ENCODE assay signal across 18 cellular contexts in genomic region chr1:41523071-41523470, GRCh38. TPM values are rescaled to one million over a fixed set of nuclear protein-coding genes. Genes with fewer than 3 reads are reported as not detected.
DNase-seq lines count a peak whose midpoint lies in the region; ATAC-seq and TF ChIP-seq lines count a peak whose summit lies in the region.
"Had no signal": no experiment of that assay in that cellular context is flagged by ENCODE, and none has a peak within 500 bp of the region (broad histone marks: within the 10 kb centered on the region; RNA-seq: fewer than 3 reads in every experiment).

No MANE protein-coding gene starts in this region.

- no peak for ATAC-seq in stimulated activated naive CD8-positive, alpha-beta T cell treated with anti-CD3 and anti-CD28 coated beads, Interleukin-15, Interleukin-2, amounts not matched to agents 100 U/mL and 50 U/mL, for 24 hours
- no peak for ATAC-seq in HG03342 (IDR thresholded peaks at IDR 0.05; ENCODE audit: unreplicated experiment)

- no peak overlapping the region for H3K18ac ChIP-seq in trophoblast cell (ENCODE audit: low read length)

- H3K9me3 ChIP-seq in trophoblast cell (ENCODE audit: insufficient read depth, low read depth, low read length) (peaks cover 19% of the 10 kb centered on the region), stomach (no peaks in the 10 kb centered on the region)
- H3K9me3 ChIP-seq: A549, Caco-2, HAP-1 had no signal

- TF ChIP-seq CTCF in stomach (IDR thresholded peaks at IDR 0.05) = no peak

- H4K91ac ChIP-seq in trophoblast cell (ENCODE audit: low read depth, low read length) = peak overlapping the region; percentile 99

- intact Hi-C loops in activated CD4-positive, alpha-beta T cell treated with anti-CD3 and anti-CD28 coated beads, Interleukin-2, amount 10 ng/mL, durations not matched to agents 24 days and 14 days (cut with micrococcal nuclease) = no loop called here
- intact Hi-C loops in stomach (cut with DNase I; ENCODE audit: low total_unique reads) = no loop called here

- H3K4me1 ChIP-seq in trophoblast cell (ENCODE audit: control insufficient read depth in 1 of 2, insufficient read depth in 2 of 2, low read length in 2 of 2) = peaks cover 21% of the 10 kb centered on the region in 2 experiments
- no peaks in the 10 kb centered on the region for H3K4me1 ChIP-seq in stomach
- H3K4me1 ChIP-seq: A549, Caco-2, HAP-1 had no signal

- H3K4me3 ChIP-seq in trophoblast cell (ENCODE audit: low read depth, low read length) = no peak overlapping the region
- H3K4me3 ChIP-seq in stomach = no peak overlapping the region
- H3K4me3 ChIP-seq: A549, GM23248, HAP-1 had no signal

- peak overlapping the region; percentile 15 for H2BK5ac ChIP-seq in trophoblast cell (ENCODE audit: low read depth, low read length, poor library complexity)

- no peak overlapping the region for H3K4me2 ChIP-seq in trophoblast cell (ENCODE audit: low read length)
- H3K4me2 ChIP-seq: A549 had no signal

- no peak overlapping the region for H3K4ac ChIP-seq in trophoblast cell (ENCODE audit: low read depth, low read length)

- H3K27ac ChIP-seq in trophoblast cell (ENCODE audit: low read depth, low read length) (no peak overlapping the region), stomach (no peak overlapping the region)
- H3K27ac ChIP-seq: 22Rv1, A549, C4-2B, GM23248, HL-60 had no signal

- peaks cover 13% of the 10 kb centered on the region for H3K9me3 Mint-ChIP-seq in activated CD4-positive, alpha-beta T cell treated with anti-CD3 and anti-CD28 coated beads, Interleukin-2, amount 10 ng/mL, durations not matched to agents 24 days and 14 days
- H3K9me3 Mint-ChIP-seq in stimulated activated naive CD8-positive, alpha-beta T cell treated with anti-CD3 and anti-CD28 coated beads, Interleukin-15, Interleukin-2, amounts not matched to agents 100 ng/mL and 50 ng/mL, for 24 hours = no peaks in the 10 kb centered on the region
- H3K9me3 Mint-ChIP-seq: CD4-positive, alpha-beta T cell had no signal

- no CpG with 5 or more reads among the region's 10 CpGs for WGBS in trophoblast cell (ENCODE audit: extremely low coverage, insufficient coverage, insufficient read length)
- WGBS in stomach, 5 donors = 80 to 84% (median 81%) methylated on average over 10 of the region's 10 CpGs

- no peak overlapping the region for H2AK5ac ChIP-seq in trophoblast cell (ENCODE audit: low read length)

- no peaks in the 10 kb centered on the region for H3K36me3 ChIP-seq in trophoblast cell (ENCODE audit: control insufficient read depth in 1 of 2, insufficient read depth in 2 of 2, low read length in 2 of 2)
- H3K36me3 ChIP-seq in stomach = peaks cover 0 to 13% (median 0%) of the 10 kb centered on the region in 4 donors
- H3K36me3 ChIP-seq: HAP-1 had no signal

- no peak overlapping the region for H3K9ac ChIP-seq in trophoblast cell (ENCODE audit: low read length)
- H3K9ac ChIP-seq: GM23248 had no signal

- H2BK120ac ChIP-seq in trophoblast cell (ENCODE audit: insufficient read depth, low read length, poor library complexity) = no peak overlapping the region

- H3K79me1 ChIP-seq in trophoblast cell (ENCODE audit: low read length) = peaks cover 18% of the 10 kb centered on the region

- H3K14ac ChIP-seq in trophoblast cell (ENCODE audit: low read length) = no peak overlapping the region

- DNase-seq in activated CD4-positive, alpha-beta T cell treated with anti-CD3 and anti-CD28 coated beads, Interleukin-2, amount 10 ng/mL, durations not matched to agents 24 days and 14 days = no peak
- no peak for DNase-seq in activated CD4-positive, alpha-beta T cell treated with anti-CD3 and anti-CD28 coated beads for 1 hour
- no peak for DNase-seq in stimulated activated naive CD8-positive, alpha-beta T cell treated with anti-CD3 and anti-CD28 coated beads, Interleukin-15, Interleukin-2, amounts not matched to agents 100 U/mL and 50 U/mL, for 24 hours
- DNase-seq in trophoblast cell = no peak
- no peak for DNase-seq in stomach
- DNase-seq: AML-193; Caco-2; CD4-positive, alpha-beta T cell; GM23248; IMR-90 had no signal

- H4K12ac ChIP-seq in trophoblast cell (ENCODE audit: low read depth, low read length) = no peak overlapping the region

- TF ChIP-seq POLR2A in stomach (IDR thresholded peaks at IDR 0.05) = no peak

- H3K27me3 ChIP-seq in trophoblast cell (ENCODE audit: insufficient read depth, low read length) (no peaks in the 10 kb centered on the region), stomach (no peaks in the 10 kb centered on the region)

- H3K27ac Mint-ChIP-seq in activated CD4-positive, alpha-beta T cell treated with anti-CD3 and anti-CD28 coated beads, Interleukin-2, amount 10 ng/mL, durations not matched to agents 24 days and 14 days = peak overlapping the region; percentile 40
- peak overlapping the region; percentile 45 for H3K27ac Mint-ChIP-seq in stimulated activated naive CD8-positive, alpha-beta T cell treated with anti-CD3 and anti-CD28 coated beads, Interleukin-15, Interleukin-2, amounts not matched to agents 100 ng/mL and 50 ng/mL, for 24 hours
- H3K27ac Mint-ChIP-seq: CD4-positive, alpha-beta T cell had no signal

- H2BK12ac ChIP-seq in trophoblast cell (ENCODE audit: low read length) = peak overlapping the region; percentile 96

- peaks cover 6% of the 10 kb centered on the region for H3K4me1 Mint-ChIP-seq in activated CD4-positive, alpha-beta T cell treated with anti-CD3 and anti-CD28 coated beads, Interleukin-2, amount 10 ng/mL, durations not matched to agents 24 days and 14 days
- peaks cover 3% of the 10 kb centered on the region for H3K4me1 Mint-ChIP-seq in stimulated activated naive CD8-positive, alpha-beta T cell treated with anti-CD3 and anti-CD28 coated beads, Interleukin-15, Interleukin-2, amounts not matched to agents 100 ng/mL and 50 ng/mL, for 24 hours (ENCODE audit: low read depth)

- no peak for TF ChIP-seq EP300 in stomach (IDR thresholded peaks at IDR 0.05)

- no peaks in the 10 kb centered on the region for H3K27me3 Mint-ChIP-seq in activated CD4-positive, alpha-beta T cell treated with anti-CD3 and anti-CD28 coated beads, Interleukin-2, amount 10 ng/mL, durations not matched to agents 24 days and 14 days
- H3K27me3 Mint-ChIP-seq in stimulated activated naive CD8-positive, alpha-beta T cell treated with anti-CD3 and anti-CD28 coated beads, Interleukin-15, Interleukin-2, amounts not matched to agents 100 ng/mL and 50 ng/mL, for 24 hours = no peaks in the 10 kb centered on the region
- H3K27me3 Mint-ChIP-seq: CD4-positive, alpha-beta T cell had no signal

- peaks cover 6% of the 10 kb centered on the region for H3K79me2 ChIP-seq in trophoblast cell (ENCODE audit: control insufficient read depth, insufficient read depth, low read length, poor library complexity)

- no peak overlapping the region for H3K4me3 Mint-ChIP-seq in activated CD4-positive, alpha-beta T cell treated with anti-CD3 and anti-CD28 coated beads, Interleukin-2, amount 10 ng/mL, durations not matched to agents 24 days and 14 days
- no peak overlapping the region for H3K4me3 Mint-ChIP-seq in stimulated activated naive CD8-positive, alpha-beta T cell treated with anti-CD3 and anti-CD28 coated beads, Interleukin-15, Interleukin-2, amounts not matched to agents 100 ng/mL and 50 ng/mL, for 24 hours
- H3K4me3 Mint-ChIP-seq: CD4-positive, alpha-beta T cell had no signal

- H3K23ac ChIP-seq in trophoblast cell (ENCODE audit: low read length) = no peak overlapping the region

- H4K8ac ChIP-seq in trophoblast cell (ENCODE audit: low read depth, low read length) = no peak overlapping the region

- H2AFZ ChIP-seq in trophoblast cell (ENCODE audit: insufficient read depth, low read length, poor library complexity) = no peak overlapping the region
- H2AFZ ChIP-seq: GM23248 had no signal

- peaks cover 66% of the 10 kb centered on the region for H3K36me3 Mint-ChIP-seq in activated CD4-positive, alpha-beta T cell treated with anti-CD3 and anti-CD28 coated beads, Interleukin-2, amount 10 ng/mL, durations not matched to agents 24 days and 14 days (ENCODE audit: low read depth)
- peaks cover 51% of the 10 kb centered on the region for H3K36me3 Mint-ChIP-seq in stimulated activated naive CD8-positive, alpha-beta T cell treated with anti-CD3 and anti-CD28 coated beads, Interleukin-15, Interleukin-2, amounts not matched to agents 100 ng/mL and 50 ng/mL, for 24 hours (ENCODE audit: low read depth)

RNA-seq across cellular contexts. Expression of gene EDN2, which starts 38.6 kb away (rescaled TPM):
- total RNA-seq in activated CD4-positive, alpha-beta T cell treated with anti-CD3 and anti-CD28 coated beads, Interleukin-2, amount 10 ng/mL, durations not matched to agents 24 days and 14 days = not detected in 2 replicates
- 0.14 and 0.19 TPM in 2 replicates for polyA plus RNA-seq in trophoblast cell (2013)
- 10 to 100 TPM in 2 of 5 donors, not detected in 3; 16.5 to 71.8 TPM for total RNA-seq in stomach
- 1 to 10 TPM; 1.5 to 2.5 (median 2.1) TPM for polyA plus RNA-seq in stomach
- total RNA-seq: Caco-2; CD4-positive, alpha-beta T cell; GM23248; HT1080; IMR-90 had no signal
- polyA plus RNA-seq: GM23248 had no signal
